1 cellular context compared by ENCODE assay signal in genomic region chr2:108593547-108594098, GRCh38.
TF ChIP-seq lines count a peak whose summit lies in the region.

No MANE protein-coding gene starts in this region.

TF ChIP-seq in GM12878, 131 proteins besides CTCF, POLR2A, EP300 and RAD21 (continued from another document):
- TF ChIP-seq NFYA (IDR thresholded peaks at IDR 0.05; ENCODE audit: borderline replicate concordance, low read depth, low read length) = no peak
- no peak for TF ChIP-seq SPI1 (IDR thresholded peaks at IDR 0.05; ENCODE audit: borderline replicate concordance, insufficient read depth, low read depth, low read length)
- no peak for TF ChIP-seq GATAD2B (conservative IDR thresholded peaks at IDR 0.05; ENCODE audit: low read depth)
- TF ChIP-seq RB1 (IDR thresholded peaks at IDR 0.05; ENCODE audit: borderline replicate concordance) = no peak
- TF ChIP-seq EGR1 (IDR thresholded peaks at IDR 0.05; ENCODE audit: borderline replicate concordance in 1 of 2, low read depth in 2 of 2, low read length in 2 of 2) = no peak
- TF ChIP-seq NBN (IDR thresholded peaks at IDR 0.05) = no peak
- TF ChIP-seq ZNF217 (IDR thresholded peaks at IDR 0.05) = no peak
- TF ChIP-seq NKRF (conservative IDR thresholded peaks at IDR 0.05) = no peak
- no peak for TF ChIP-seq HDAC2 (IDR thresholded peaks at IDR 0.05)
- TF ChIP-seq BACH1 (IDR thresholded peaks at IDR 0.05; ENCODE audit: borderline replicate concordance) = no peak
- TF ChIP-seq EZH2 (IDR thresholded peaks at IDR 0.05; ENCODE audit: borderline replicate concordance, control insufficient read depth, low read depth, low read length) = no peak
- TF ChIP-seq E2F4 (IDR thresholded peaks at IDR 0.05; ENCODE audit: low read depth, low read length) = no peak
- no peak for TF ChIP-seq SMARCA5 (IDR thresholded peaks at IDR 0.05)
- TF ChIP-seq TBL1XR1 (IDR thresholded peaks at IDR 0.05; ENCODE audit: low read depth, low read length) = no peak
TF ChIP-seq in GM12878: peak in this region for 0.
